8 cellular contexts compared by ENCODE assay signal in genomic region chr2:42049411-42050349, GRCh38. TPM values are rescaled to one million over a fixed set of nuclear protein-coding genes. Genes with fewer than 3 reads are reported as not detected.
DNase-seq lines count a peak whose midpoint lies in the region; ATAC-seq, FAIRE-seq and TF ChIP-seq lines count a peak whose summit lies in the region.

No MANE protein-coding gene starts in this region.

- no peak for DNase-seq in CD8-positive, alpha-beta T cell
- no peak for DNase-seq in astrocyte (ENCODE audit: low read depth)
- peak; percentile 70 for DNase-seq in sigmoid colon
- DNase-seq in T-helper 2 cell treated with Interferon-gamma antibody and Interleukin-4, amounts not matched to agents 5 μg/mL and 100 μg/mL, for 36 hours (ENCODE audit: low spot score), result no peak
- no peak for DNase-seq in SK-N-DZ (ENCODE audit: low spot score)
- DNase-seq in NCI-H82 treated with DMSO at 0.1 percent for 48 hours (lab: John Stamatoyannopoulos, UW; ENCODE audit: unreplicated experiment), result no peak

- no peak for FAIRE-seq in astrocyte (lab: Jason Lieb, UNC)

- H3K27me3 ChIP-seq in CD8-positive, alpha-beta T cell (ENCODE audit: insufficient read depth, low read length), result peaks cover 23% of the 10 kb centered on the region
- peaks cover under 1% of the 10 kb centered on the region for H3K27me3 ChIP-seq in astrocyte (ENCODE audit: insufficient read depth, low read length)
- H3K27me3 ChIP-seq in sigmoid colon, result no peaks in the 10 kb centered on the region

- H3K4me1 ChIP-seq in CD8-positive, alpha-beta T cell (ENCODE audit: insufficient read depth, low read length), result peaks cover 6% of the 10 kb centered on the region
- H3K4me1 ChIP-seq in astrocyte (ENCODE audit: insufficient read depth, low read length) (peaks cover 33% of the 10 kb centered on the region), sigmoid colon (peaks cover 0 to 65% (median 61%) of the 10 kb centered on the region in 4 donors)

- H3K27ac Mint-ChIP-seq in CD8-positive, alpha-beta T cell, result no peak overlapping the region
- no peak overlapping the region for H3K27ac Mint-ChIP-seq in astrocyte (ENCODE audit: unreplicated experiment)
- no peak overlapping the region for H3K27ac Mint-ChIP-seq in T-helper 2 cell treated with Interferon-gamma antibody and Interleukin-4, amounts not matched to agents 5 μg/mL and 100 μg/mL, for 36 hours

- peak in 1 of 2 donors; percentile 33 for TF ChIP-seq POLR2A in sigmoid colon (IDR thresholded peaks at IDR 0.05)

- no peak for TF ChIP-seq CTCF in CD8-positive, alpha-beta T cell (IDR thresholded peaks at IDR 0.05)
- TF ChIP-seq CTCF in astrocyte (IDR thresholded peaks at IDR 0.05; ENCODE audit: insufficient read depth, low read depth, low read length) (no peak), sigmoid colon (IDR thresholded peaks at IDR 0.05) (no peak)

- H3K4me3 ChIP-seq in CD8-positive, alpha-beta T cell (ENCODE audit: low read depth, low read length), result no peak overlapping the region
- H3K4me3 ChIP-seq in astrocyte (ENCODE audit: insufficient read depth, low read depth, low read length) (peak overlapping the region; percentile 70), iPS-18c (ENCODE audit: insufficient read depth, low read depth, low read length) (peak overlapping the region; percentile 79), sigmoid colon (peak overlapping the region; percentile 68 to 98 (median 80))

- peaks cover 9% of the 10 kb centered on the region for H3K4me1 Mint-ChIP-seq in CD8-positive, alpha-beta T cell (ENCODE audit: low read depth)
- H3K4me1 Mint-ChIP-seq in astrocyte (ENCODE audit: low read depth, unreplicated experiment), result peaks cover 24% of the 10 kb centered on the region
- H3K4me1 Mint-ChIP-seq in T-helper 2 cell treated with Interferon-gamma antibody and Interleukin-4, amounts not matched to agents 5 μg/mL and 100 μg/mL, for 36 hours (ENCODE audit: low read depth), result peaks cover 3% of the 10 kb centered on the region

- no peak for ATAC-seq in CD8-positive, alpha-beta T cell
- no peak for ATAC-seq in HG02973 (IDR thresholded peaks at IDR 0.05; ENCODE audit: unreplicated experiment)

- peaks cover 49% of the 10 kb centered on the region for H4K20me1 ChIP-seq in astrocyte (ENCODE audit: insufficient read depth, low read length)

- H3K9me3 Mint-ChIP-seq in CD8-positive, alpha-beta T cell, result no peaks in the 10 kb centered on the region
- no peaks in the 10 kb centered on the region for H3K9me3 Mint-ChIP-seq in astrocyte (ENCODE audit: unreplicated experiment)
- H3K9me3 Mint-ChIP-seq in T-helper 2 cell treated with Interferon-gamma antibody and Interleukin-4, amounts not matched to agents 5 μg/mL and 100 μg/mL, for 36 hours, result no peaks in the 10 kb centered on the region

- peaks cover 35% of the 10 kb centered on the region for H3K79me2 ChIP-seq in astrocyte (ENCODE audit: insufficient read depth, low read length)

- H3K4me2 ChIP-seq in astrocyte (ENCODE audit: low read length), result peak overlapping the region; percentile 95

- H3K4me3 Mint-ChIP-seq in CD8-positive, alpha-beta T cell, result peak overlapping the region; percentile 72
- H3K4me3 Mint-ChIP-seq in astrocyte (ENCODE audit: unreplicated experiment), result peak overlapping the region; percentile 88
- no peak overlapping the region for H3K4me3 Mint-ChIP-seq in T-helper 2 cell treated with Interferon-gamma antibody and Interleukin-4, amounts not matched to agents 5 μg/mL and 100 μg/mL, for 36 hours

- no peaks in the 10 kb centered on the region for H3K36me3 ChIP-seq in CD8-positive, alpha-beta T cell (ENCODE audit: insufficient read depth, low read length)
- H3K36me3 ChIP-seq in astrocyte (ENCODE audit: insufficient read depth, low read length) (no peaks in the 10 kb centered on the region), sigmoid colon (peaks cover 0 to 1% (median 0%) of the 10 kb centered on the region in 4 donors)

- CTCF ChIA-PET in CD8-positive, alpha-beta T cell (lab: Charles Lee), result interaction anchor here (0.9 kb wide), 1 partner anchor 37 kb away, joined by 5 read pairs; no protein-coding TSS in a partner anchor

- intact Hi-C loops in CD8-positive, alpha-beta T cell (cut with DNase I, micrococcal nuclease), result no loop called here
- intact Hi-C loops in sigmoid colon (cut with DNase I), result loop anchor here (5.0 kb wide), 1 partner anchor 1927 kb away; no protein-coding TSS in a partner anchor

- H3K27ac ChIP-seq in CD8-positive, alpha-beta T cell (ENCODE audit: low read depth, low read length), result no peak overlapping the region
- H3K27ac ChIP-seq in astrocyte (ENCODE audit: low read depth, low read length) (no peak overlapping the region), sigmoid colon (peak overlapping the region; percentile 96 to 99 (median 96))

- peak overlapping the region; percentile 82 for H3K9ac ChIP-seq in astrocyte (ENCODE audit: low read length)

- POLR2A ChIA-PET in CD8-positive, alpha-beta T cell (lab: Charles Lee), result interaction anchor here (0.6 kb wide), 1 partner anchor 235 kb away, joined by 3 read pairs; no protein-coding TSS in a partner anchor

- no peak overlapping the region for H2AFZ ChIP-seq in astrocyte (ENCODE audit: low read depth, low read length)

- peaks cover 47% of the 10 kb centered on the region for H3K27me3 Mint-ChIP-seq in CD8-positive, alpha-beta T cell (ENCODE audit: low read depth)
- H3K27me3 Mint-ChIP-seq in astrocyte (ENCODE audit: low read depth, unreplicated experiment), result peaks cover 5% of the 10 kb centered on the region
- peaks cover 52% of the 10 kb centered on the region for H3K27me3 Mint-ChIP-seq in T-helper 2 cell treated with Interferon-gamma antibody and Interleukin-4, amounts not matched to agents 5 μg/mL and 100 μg/mL, for 36 hours (ENCODE audit: low read depth)

- H3K9me3 ChIP-seq in CD8-positive, alpha-beta T cell (ENCODE audit: low read length), result no peaks in the 10 kb centered on the region
- H3K9me3 ChIP-seq in astrocyte (ENCODE audit: insufficient read depth, low read depth, low read length), result no peaks in the 10 kb centered on the region
- peaks cover 3% of the 10 kb centered on the region for H3K9me3 ChIP-seq in iPS-18c (ENCODE audit: control insufficient read depth, insufficient read depth, low read length)
- H3K9me3 ChIP-seq in sigmoid colon, result no peaks in the 10 kb centered on the region

- H3K36me3 Mint-ChIP-seq in CD8-positive, alpha-beta T cell, result no peaks in the 10 kb centered on the region
- peaks cover 6% of the 10 kb centered on the region for H3K36me3 Mint-ChIP-seq in astrocyte (ENCODE audit: low read depth, unreplicated experiment)
- no peaks in the 10 kb centered on the region for H3K36me3 Mint-ChIP-seq in T-helper 2 cell treated with Interferon-gamma antibody and Interleukin-4, amounts not matched to agents 5 μg/mL and 100 μg/mL, for 36 hours (ENCODE audit: low read depth)

- WGBS in sigmoid colon, 2 donors, result 10 to 52% methylated on average over 17 of the region's 17 CpGs

- no peak for TF ChIP-seq EP300 in sigmoid colon (IDR thresholded peaks at IDR 0.05)

RNA-seq across cellular contexts. Expression of gene PKDCC, which starts 1.9 kb away (rescaled TPM):
- not detected for total RNA-seq in CD8-positive, alpha-beta T cell
- 6.9 and 9.7 TPM in 2 replicates for total RNA-seq in astrocyte
- 100 to 1,000 TPM in 2 of 4 donors, 10 to 100 TPM in 2; 64.8 to 106 (median 96.1) TPM for total RNA-seq in sigmoid colon
- 10 to 100 TPM; 13.9 to 67.7 (median 21.0) TPM for polyA plus RNA-seq in sigmoid colon
- polyA plus RNA-seq in SK-N-DZ (2014; cell fraction: cytosol; rRNA removed), result 46.6 and 70.2 TPM in 2 replicates
- 231 and 310 TPM in 2 replicates for polyA plus RNA-seq in SK-N-DZ (2014; cell fraction: nucleus; rRNA removed)

Comparison
In these comparisons a context has a peak if more than half of its experiments do, and no peak if none do; other contexts are left out.
1. H3K27ac ChIP-seq: peak in sigmoid colon (4 of 4); none in CD8-positive, alpha-beta T cell (single experiment) and astrocyte (single experiment).